20 cellular contexts compared by ENCODE assay signal in the genomic region with DNA sequence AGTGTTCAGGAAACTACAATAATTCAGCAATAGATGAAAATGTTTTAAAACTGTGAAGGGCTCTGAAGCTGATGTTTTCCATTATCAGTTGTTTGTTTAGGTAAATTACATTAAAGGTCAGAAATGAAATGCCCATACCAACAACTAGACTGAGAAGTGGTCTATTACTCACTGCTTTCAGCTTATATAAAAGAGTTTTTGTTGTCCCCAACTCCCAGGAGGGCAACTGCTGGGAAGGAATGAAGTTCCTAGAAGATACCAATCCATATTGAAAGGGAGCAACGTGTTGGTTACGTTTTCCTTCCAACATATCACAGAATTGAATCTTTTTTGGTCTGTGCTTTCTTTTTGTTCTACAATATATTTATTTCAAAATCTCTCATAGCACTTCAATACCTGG.
DNase-seq lines count a peak whose midpoint lies in the region; ATAC-seq and TF ChIP-seq lines count a peak whose summit lies in the region.
"Had no signal": no experiment of that assay in that cellular context is flagged by ENCODE, and none has a peak within 500 bp of the region (broad histone marks: within the 10 kb centered on the region; RNA-seq: fewer than 3 reads in every experiment).

No MANE protein-coding gene starts in this region.

- H3K4me3 Mint-ChIP-seq in osteocyte (ENCODE audit: unreplicated experiment), result no peak overlapping the region
- H3K4me3 Mint-ChIP-seq: B cell; CD4-positive, alpha-beta T cell; CD8-positive, alpha-beta T cell had no signal

- no peaks in the 10 kb centered on the region for H3K4me1 ChIP-seq in ovary (ENCODE audit: insufficient read depth)
- H3K4me1 ChIP-seq: A549; BLaER1 treated with 17β-estradiol and CSF1 and Interleukin-3, amounts not matched to agents 10 nM and 100 nM had no signal

- no peaks in the 10 kb centered on the region for H3K36me3 ChIP-seq in ovary
- H3K36me3 ChIP-seq: BLaER1 treated with 17β-estradiol and CSF1 and Interleukin-3, amounts not matched to agents 10 nM and 100 nM had no signal

- no peaks in the 10 kb centered on the region for H3K9me3 Mint-ChIP-seq in osteocyte (ENCODE audit: unreplicated experiment)
- H3K9me3 Mint-ChIP-seq: CD4-positive, alpha-beta T cell; CD8-positive, alpha-beta T cell had no signal

- TF ChIP-seq CTCF in osteocyte (IDR thresholded peaks at IDR 0.05) (no peak), foreskin fibroblast (IDR thresholded peaks at IDR 0.05; ENCODE audit: low read depth, low read length) (no peak), ovary (IDR thresholded peaks at IDR 0.05) (no peak)

- TF ChIP-seq EP300 in ovary (IDR thresholded peaks at IDR 0.05), result no peak

- H3K4me3 ChIP-seq in foreskin fibroblast (ENCODE audit: low read depth in 1 of 2, low read length in 2 of 2) (no peak overlapping the region), ovary (no peak overlapping the region)
- H3K4me3 ChIP-seq: A549; BLaER1 treated with 17β-estradiol and CSF1 and Interleukin-3, amounts not matched to agents 10 nM and 100 nM had no signal

- in situ Hi-C loops in SK-MEL-5 (cut with HindIII; ENCODE audit: low pct_unique_long_range_greater_than_20kb, low sequenced_read_pairs), result no loop called here

- H3K36me3 Mint-ChIP-seq in osteocyte (ENCODE audit: unreplicated experiment), result no peaks in the 10 kb centered on the region
- H3K36me3 Mint-ChIP-seq: CD8-positive, alpha-beta T cell had no signal

- H3K27me3 Mint-ChIP-seq in osteocyte (ENCODE audit: unreplicated experiment), result no peaks in the 10 kb centered on the region
- H3K27me3 Mint-ChIP-seq: B cell; CD4-positive, alpha-beta T cell had no signal

- ATAC-seq in GM18505 (IDR thresholded peaks at IDR 0.05; ENCODE audit: unreplicated experiment), result no peak
- ATAC-seq: A549; CD8-positive, alpha-beta T cell had no signal

- H3K27ac Mint-ChIP-seq in osteocyte (ENCODE audit: unreplicated experiment), result peak overlapping the region; percentile 58
- H3K27ac Mint-ChIP-seq: B cell; CD4-positive, alpha-beta T cell; CD8-positive, alpha-beta T cell had no signal

- H3K9me3 ChIP-seq in ovary, result no peaks in the 10 kb centered on the region
- H3K9me3 ChIP-seq: A549; BLaER1 treated with 17β-estradiol and CSF1 and Interleukin-3, amounts not matched to agents 10 nM and 100 nM had no signal

- no peaks in the 10 kb centered on the region for H3K27me3 ChIP-seq in ovary
- H3K27me3 ChIP-seq: BLaER1 treated with 17β-estradiol and CSF1 and Interleukin-3, amounts not matched to agents 10 nM and 100 nM had no signal

- H3K27ac ChIP-seq in ovary, result no peak overlapping the region
- H3K27ac ChIP-seq: 22Rv1; A549; BLaER1 treated with 17β-estradiol and CSF1 and Interleukin-3, amounts not matched to agents 10 nM and 100 nM; C4-2B had no signal

- no peak for TF ChIP-seq POLR2A in GM18505 (IDR thresholded peaks at IDR 0.05; ENCODE audit: borderline replicate concordance, extremely low read depth, insufficient read depth, insufficient read length)
- no peak for TF ChIP-seq POLR2A in ovary (IDR thresholded peaks at IDR 0.05)

- DNase-seq in COLO829 (ENCODE audit: low spot score) (peak; percentile 90), SK-MEL-5 (ENCODE audit: low read depth, low spot score) (peak; percentile 83), foreskin melanocyte (peak; percentile 3), osteocyte (ENCODE audit: extremely low spot score, unreplicated experiment) (no peak), HuH-7 (ENCODE audit: low spot score) (no peak), foreskin fibroblast (no peak), ovary (no peak)
- DNase-seq: AML-193; CD4-positive, alpha-beta T cell; CD8-positive, alpha-beta T cell; COR-L47; DMS 273 treated with DMSO at 0.1 percent for 48 hours; DMS79 treated with DMSO at 0.1 percent for 48 hours; GF-D8 had no signal

- intact Hi-C loops in ovary (cut with DNase I), result no loop called here

- WGBS in ovary, 3 donors, result 91 to 96% (median 96%) methylated on average over 2 of the region's 2 CpGs

- H3K4me1 Mint-ChIP-seq in osteocyte (ENCODE audit: unreplicated experiment), result peaks cover 32% of the 10 kb centered on the region
- H3K4me1 Mint-ChIP-seq: B cell had no signal

Comparison
In these comparisons a context has a peak if more than half of its experiments do, and no peak if none do; other contexts are left out.
1. DNase-seq: peak in COLO829 (single experiment), SK-MEL-5 (single experiment) and foreskin melanocyte (single experiment); none in osteocyte (single experiment), HuH-7 (single experiment), foreskin fibroblast (0 of 2) and ovary (0 of 5).